ENCODE assay signal across 10 cellular contexts in genomic region chr1:78673120-78673519, GRCh38. TPM values are rescaled to one million over a fixed set of nuclear protein-coding genes. Genes with fewer than 3 reads are reported as not detected.
A peak's percentile ranks its signal among the peaks of the same experiment; 100 is the strongest.
DNase-seq lines count a peak whose midpoint lies in the region; ATAC-seq and TF ChIP-seq lines count a peak whose summit lies in the region.
"Had no signal": no experiment of that assay in that cellular context is flagged by ENCODE, and none has a peak within 500 bp of the region (broad histone marks: within the 10 kb centered on the region; RNA-seq: fewer than 3 reads in every experiment).

No MANE protein-coding gene starts in this region.

- H3K4me1 Mint-ChIP-seq in activated CD4-positive, alpha-beta T cell treated with anti-CD3 and anti-CD28 coated beads for 36 hours = peaks cover 9% of the 10 kb centered on the region
- H3K4me1 Mint-ChIP-seq in H9 = no peaks in the 10 kb centered on the region
- H3K4me1 Mint-ChIP-seq in activated CD8-positive, alpha-beta T cell treated with anti-CD3 and anti-CD28 coated beads for 36 hours (ENCODE audit: low read depth) = peaks cover under 1% of the 10 kb centered on the region

- no peak overlapping the region for H3T11ph ChIP-seq in H9 (ENCODE audit: low read length)

- H3K56ac ChIP-seq in H9 (ENCODE audit: insufficient read length, low read depth, low read length) = no peak overlapping the region

- H3K4me3 Mint-ChIP-seq in activated CD4-positive, alpha-beta T cell treated with anti-CD3 and anti-CD28 coated beads for 36 hours = no peak overlapping the region
- H3K4me3 Mint-ChIP-seq in H9 = no peak overlapping the region
- no peak overlapping the region for H3K4me3 Mint-ChIP-seq in activated CD8-positive, alpha-beta T cell treated with anti-CD3 and anti-CD28 coated beads for 36 hours

- no peaks in the 10 kb centered on the region for H3K9me3 Mint-ChIP-seq in activated CD4-positive, alpha-beta T cell treated with anti-CD3 and anti-CD28 coated beads for 36 hours (ENCODE audit: low read depth)
- no peaks in the 10 kb centered on the region for H3K9me3 Mint-ChIP-seq in H9
- H3K9me3 Mint-ChIP-seq in activated CD8-positive, alpha-beta T cell treated with anti-CD3 and anti-CD28 coated beads for 36 hours = no peaks in the 10 kb centered on the region

- no peak overlapping the region for H3K14ac ChIP-seq in H9 (ENCODE audit: insufficient read depth, low read length)

- H3K18ac ChIP-seq in H9 (ENCODE audit: insufficient read length, low read depth, low read length) = no peak overlapping the region

- no peak overlapping the region for H3K23ac ChIP-seq in H9 (ENCODE audit: insufficient read length, low read depth, low read length)

- intact Hi-C loops in activated CD4-positive, alpha-beta T cell treated with anti-CD3 and anti-CD28 coated beads for 36 hours (cut with DNase I, micrococcal nuclease) = loop anchor here in 1 of 2 experiments (10.0 kb wide), 1 partner anchor 338 kb away; no protein-coding TSS in a partner anchor
- intact Hi-C loops in activated CD8-positive, alpha-beta T cell treated with anti-CD3 and anti-CD28 coated beads for 36 hours (cut with micrococcal nuclease) = loop anchor here (10.0 kb wide), 1 partner anchor 528 kb away; no protein-coding TSS in a partner anchor

- no peak overlapping the region for H2BK12ac ChIP-seq in H9 (ENCODE audit: insufficient read length, low read depth, low read length)

- no peak overlapping the region for H2BK20ac ChIP-seq in H9 (ENCODE audit: low read depth, low read length, poor library complexity, severe bottlenecking)

- no peak overlapping the region for H3K9ac ChIP-seq in H9 (ENCODE audit: extremely low read depth, insufficient read length, low read length)
- H3K9ac ChIP-seq: GM23248 had no signal

- H2BK5ac ChIP-seq in H9 (ENCODE audit: insufficient read length, low read length) = no peak overlapping the region

- CTCF ChIA-PET in activated CD4-positive, alpha-beta T cell treated with anti-CD3 and anti-CD28 coated beads for 36 hours (lab: Charles Lee) = interaction anchor here (0.5 to 4.9 kb wide), 15 partner anchors 9 to 1718 kb away, joined by 3 to 26 read pairs (median 3); partner anchors contain the start of gene IFI44L
- CTCF ChIA-PET in activated CD8-positive, alpha-beta T cell treated with anti-CD3 and anti-CD28 coated beads for 36 hours (lab: Charles Lee) = interaction anchor here (1.2 to 5.6 kb wide), 5 partner anchors 46 to 542 kb away, joined by 4 to 89 read pairs (median 8); partner anchors contain the start of gene IFI44L

- peak; percentile 62 for TF ChIP-seq CTCF in H9 (conservative IDR thresholded peaks at IDR 0.05)
- TF ChIP-seq CTCF in activated CD8-positive, alpha-beta T cell treated with anti-CD3 and anti-CD28 coated beads for 36 hours (IDR thresholded peaks at IDR 0.05) = no peak

- H4K8ac ChIP-seq in H9 (replicated peaks; ENCODE audit: insufficient read length, low read depth, low read length) = no peak overlapping the region

- POLR2A ChIA-PET in activated CD4-positive, alpha-beta T cell treated with anti-CD3 and anti-CD28 coated beads for 36 hours (lab: Charles Lee) = no interaction called here
- POLR2A ChIA-PET in activated CD8-positive, alpha-beta T cell treated with anti-CD3 and anti-CD28 coated beads for 36 hours (lab: Charles Lee) = interaction anchor here (1.0 to 1.7 kb wide), 2 partner anchors 54 to 668 kb away, joined by 3 to 5 read pairs; partner anchors contain the start of gene DNAJB4

- no peak overlapping the region for H3K4ac ChIP-seq in H9 (ENCODE audit: low read depth, low read length)

- H3K9me3 ChIP-seq in H9 (ENCODE audit: control insufficient read depth, low read depth, low read length) = no peaks in the 10 kb centered on the region

- no peak overlapping the region for H3K27ac ChIP-seq in H9 (ENCODE audit: insufficient read length, low read depth, low read length)
- H3K27ac ChIP-seq: GM23248 had no signal

- H3K4me1 ChIP-seq in H9 (ENCODE audit: insufficient read depth, low read length) = no peaks in the 10 kb centered on the region

- no peak overlapping the region for H3K4me2 ChIP-seq in H9 (ENCODE audit: insufficient read depth, insufficient read length, low read length)

- H4K91ac ChIP-seq in H9 (ENCODE audit: insufficient read length, low read depth, low read length) = no peak overlapping the region

- no peaks in the 10 kb centered on the region for H3K27me3 Mint-ChIP-seq in activated CD4-positive, alpha-beta T cell treated with anti-CD3 and anti-CD28 coated beads for 36 hours
- H3K27me3 Mint-ChIP-seq in H9 (ENCODE audit: low read depth) = peaks cover 11% of the 10 kb centered on the region; the same call in 1 of the 2 replicates
- no peaks in the 10 kb centered on the region for H3K27me3 Mint-ChIP-seq in activated CD8-positive, alpha-beta T cell treated with anti-CD3 and anti-CD28 coated beads for 36 hours

- no peaks in the 10 kb centered on the region for H3K36me3 Mint-ChIP-seq in activated CD4-positive, alpha-beta T cell treated with anti-CD3 and anti-CD28 coated beads for 36 hours (ENCODE audit: low read depth)
- H3K36me3 Mint-ChIP-seq in H9 (ENCODE audit: insufficient read depth in 1 of 3, low read depth in 3 of 3) = no peaks in the 10 kb centered on the region
- H3K36me3 Mint-ChIP-seq in activated CD8-positive, alpha-beta T cell treated with anti-CD3 and anti-CD28 coated beads for 36 hours (ENCODE audit: low read depth) = no peaks in the 10 kb centered on the region

- H2BK15ac ChIP-seq in H9 (ENCODE audit: low read depth, low read length) = no peak overlapping the region

- H4K20me1 ChIP-seq in H9 (ENCODE audit: control insufficient read depth, insufficient read depth, insufficient read length) = no peaks in the 10 kb centered on the region

- H2AK5ac ChIP-seq in H9 (ENCODE audit: insufficient read length, low read length) = no peak overlapping the region

- peak; percentile 58 for DNase-seq in activated CD4-positive, alpha-beta T cell treated with anti-CD3 and anti-CD28 coated beads for 36 hours
- no peak for DNase-seq in activated CD4-positive, alpha-beta T cell treated with anti-CD3 and anti-CD28 coated beads, Interleukin-2, amount 50 U/mL, for 4 hours
- DNase-seq in H9 = peak; percentile 71
- DNase-seq in activated CD8-positive, alpha-beta T cell treated with anti-CD3 and anti-CD28 coated beads for 36 hours = peak; percentile 43
- peak; percentile 18 for DNase-seq in stimulated activated CD4-positive, alpha-beta T cell treated with anti-CD3 and anti-CD28 coated beads, Interleukin-4, amount 100 ng/mL, for 1 hour
- DNase-seq in CD1c-positive myeloid dendritic cell (ENCODE audit: extremely low spot score) = no peak
- DNase-seq in GF-D8 (lab: John Stamatoyannopoulos, UW) = no peak
- DNase-seq in NCI-H146 (lab: John Stamatoyannopoulos, UW) = no peak
- DNase-seq: GM23248, NCI-H2081 treated with DMSO at 0.1 percent for 48 hours had no signal

- no peaks in the 10 kb centered on the region for H3K23me2 ChIP-seq in H9 (ENCODE audit: insufficient read length, low read depth, low read length, poor library complexity, severe bottlenecking)

- no CpG with 5 or more reads among the region's 5 CpGs for WGBS in H9 (ENCODE audit: extremely low coverage, insufficient read length, low lambda C conversion rate)

- no peak overlapping the region for H2BK120ac ChIP-seq in H9 (ENCODE audit: low read depth, low read length, poor library complexity, severe bottlenecking)

- H3K79me1 ChIP-seq in H9 (ENCODE audit: insufficient read depth, low read depth, low read length, poor library complexity, severe bottlenecking) = no peaks in the 10 kb centered on the region

- no peak overlapping the region for H3K27ac Mint-ChIP-seq in activated CD4-positive, alpha-beta T cell treated with anti-CD3 and anti-CD28 coated beads for 36 hours
- peak overlapping the region in 1 of 3 experiments; percentile 53; a peak in 1 of 7 replicates for H3K27ac Mint-ChIP-seq in H9
- H3K27ac Mint-ChIP-seq in activated CD8-positive, alpha-beta T cell treated with anti-CD3 and anti-CD28 coated beads for 36 hours = no peak overlapping the region

- H3K27me3 ChIP-seq in H9 (ENCODE audit: insufficient read depth, low read length) = no peaks in the 10 kb centered on the region

- ATAC-seq in activated CD4-positive, alpha-beta T cell treated with anti-CD3 and anti-CD28 coated beads for 36 hours = peak; percentile 80
- no peak for ATAC-seq in activated CD8-positive, alpha-beta T cell treated with anti-CD3 and anti-CD28 coated beads for 36 hours

- no peaks in the 10 kb centered on the region for H3K79me2 ChIP-seq in H9 (ENCODE audit: insufficient read depth, low read length)

- H4K5ac ChIP-seq in H9 (ENCODE audit: insufficient read length, low read depth, low read length) = no peak overlapping the region

- H2AFZ ChIP-seq in H9 (ENCODE audit: low read length) = no peak overlapping the region
- H2AFZ ChIP-seq: GM23248 had no signal

RNA-seq across cellular contexts. Expression of gene IFI44, which starts 23.5 kb away (rescaled TPM):
- 10 to 100 TPM; 43.1 to 55.4 TPM for total RNA-seq in activated CD4-positive, alpha-beta T cell treated with anti-CD3 and anti-CD28 coated beads for 36 hours
- not detected in 2 replicates for total RNA-seq in H9 (2021)
- 10 to 100 TPM; 37.2 to 38.4 TPM for total RNA-seq in activated CD8-positive, alpha-beta T cell treated with anti-CD3 and anti-CD28 coated beads for 36 hours

RNA-seq across cellular contexts. Expression of gene IFI44L, which starts 52.9 kb away (rescaled TPM):
- 10 to 100 TPM; 52.1 to 55.5 TPM for total RNA-seq in activated CD4-positive, alpha-beta T cell treated with anti-CD3 and anti-CD28 coated beads for 36 hours
- not detected in 2 replicates for total RNA-seq in H9 (2021)
- total RNA-seq in activated CD8-positive, alpha-beta T cell treated with anti-CD3 and anti-CD28 coated beads for 36 hours = 10 to 100 TPM; 22.4 to 22.5 TPM
- total RNA-seq: GM23248 had no signal

Comparison
In these comparisons a context has a peak if more than half of its experiments do, and no peak if none do; other contexts are left out.
1. DNase-seq: peak in activated CD4-positive, alpha-beta T cell treated with anti-CD3 and anti-CD28 coated beads for 36 hours (single experiment), H9 (single experiment), activated CD8-positive, alpha-beta T cell treated with anti-CD3 and anti-CD28 coated beads for 36 hours (single experiment) and stimulated activated CD4-positive, alpha-beta T cell treated with anti-CD3 and anti-CD28 coated beads, Interleukin-4, amount 100 ng/mL, for 1 hour (single experiment); none in activated CD4-positive, alpha-beta T cell treated with anti-CD3 and anti-CD28 coated beads, Interleukin-2, amount 50 U/mL, for 4 hours (0 of 2), CD1c-positive myeloid dendritic cell (single experiment), GF-D8 (single experiment) and NCI-H146 (single experiment).
2. RNA of gene IFI44, which starts 23.5 kb away (total RNA-seq): 43.1 to 55.4 TPM in activated CD4-positive, alpha-beta T cell treated with anti-CD3 and anti-CD28 coated beads for 36 hours and 37.2 to 38.4 TPM in activated CD8-positive, alpha-beta T cell treated with anti-CD3 and anti-CD28 coated beads for 36 hours; not detected in H9; every median in the first group is over 10 times any median in the second.
3. RNA of gene IFI44L, which starts 52.9 kb away (total RNA-seq): 52.1 to 55.5 TPM in activated CD4-positive, alpha-beta T cell treated with anti-CD3 and anti-CD28 coated beads for 36 hours and 22.4 to 22.5 TPM in activated CD8-positive, alpha-beta T cell treated with anti-CD3 and anti-CD28 coated beads for 36 hours; not detected in H9; every median in the first group is over 10 times any median in the second.